In genomic region chr3:123347691-123348264, GRCh38 we compare ENCODE assay signal across 15 cellular contexts.
DNase-seq lines count a peak whose midpoint lies in the region; ATAC-seq, FAIRE-seq and TF ChIP-seq lines count a peak whose summit lies in the region.
"Had no signal": no experiment of that assay in that cellular context is flagged by ENCODE, and none has a peak within 500 bp of the region (broad histone marks: within the 10 kb centered on the region; RNA-seq: fewer than 3 reads in every experiment).

No MANE protein-coding gene starts in this region.

- H3K14ac ChIP-seq in H1 (ENCODE audit: insufficient read length): no peak overlapping the region

- H2AK5ac ChIP-seq in H1 (ENCODE audit: low read depth, low read length): no peak overlapping the region

- H3K27ac Mint-ChIP-seq in GM23338: no peak overlapping the region
- H3K27ac Mint-ChIP-seq: activated CD4-positive, alpha-beta memory T cell treated with anti-CD3 and anti-CD28 coated beads for 36 hours; nephron had no signal

- peak; percentile 25 for DNase-seq in GM23338 (ENCODE audit: low spot score)
- DNase-seq in NCI-H187 treated with DMSO at 0.1 percent for 48 hours (lab: John Stamatoyannopoulos, UW): peak; percentile 31
- DNase-seq in H1 (ENCODE audit: low read depth in 1 of 2, low spot score in 2 of 2): no peak
- peak; percentile 41 for DNase-seq in spleen
- no peak for DNase-seq in MV-4-11 (lab: John Stamatoyannopoulos, UW)
- no peak for DNase-seq in activated CD4-positive, alpha-beta T cell treated with anti-CD3 and anti-CD28 coated beads for 4 hours
- DNase-seq: activated CD4-positive, alpha-beta memory T cell treated with anti-CD3 and anti-CD28 coated beads for 36 hours; amygdala; BE2C; NCI-H446 treated with DMSO at 0.1 percent for 48 hours; OCI-M1 had no signal

- H2BK12ac ChIP-seq in H1 (ENCODE audit: low read depth, low read length): no peak overlapping the region

- no peaks in the 10 kb centered on the region for H3K9me3 ChIP-seq in H1 (ENCODE audit: insufficient read depth in 2 of 2, low read depth in 1 of 2, low read length in 1 of 2)
- no peaks in the 10 kb centered on the region for H3K9me3 ChIP-seq in spleen
- H3K9me3 ChIP-seq: BE2C had no signal

- H3K27me3 ChIP-seq in GM23338 (ENCODE audit: insufficient read depth): no peaks in the 10 kb centered on the region
- H3K27me3 ChIP-seq in H1 (replicated peaks in 1 of 4; ENCODE audit: control insufficient read depth in 3 of 4, extremely low read depth in 1 of 4, insufficient read depth in 3 of 4, low read length in 3 of 4): no peaks in the 10 kb centered on the region
- peaks cover 0 to 53% (median 5%) of the 10 kb centered on the region in 7 donors for H3K27me3 ChIP-seq in spleen (replicated peaks in 1 of 7)
- H3K27me3 ChIP-seq: BE2C had no signal

- H3K4me1 Mint-ChIP-seq in GM23338: peaks cover 28% of the 10 kb centered on the region

- no peak overlapping the region for H3K9ac ChIP-seq in H1 (replicated peaks in 1 of 4; ENCODE audit: extremely low read depth in 1 of 4, low read depth in 3 of 4, low read length in 3 of 4)

- peaks cover 17% of the 10 kb centered on the region for H3K27me3 Mint-ChIP-seq in GM23338 (ENCODE audit: insufficient read depth, low read depth, poor library complexity)

- no peak overlapping the region for H2AFZ ChIP-seq in GM23338
- H2AFZ ChIP-seq in H1 (ENCODE audit: low read length): no peak overlapping the region

- 88% methylated on average over 15 of the region's 15 CpGs; no CpG with 5 or more reads in 1 of the 2 experiments for WGBS in H1 (ENCODE audit: extremely low coverage in 1 of 2, insufficient coverage in 1 of 2, insufficient read length in 1 of 2, insufficient replicate concordance in 2 of 2, low coverage in 1 of 2, low lambda C conversion rate in 2 of 2, missing lambda C conversion rate in 1 of 2), 2 experiments
- WGBS in spleen, 5 donors: 57 to 67% (median 66%) methylated on average over 9 to 15 of the region's 15 CpGs

- FAIRE-seq in H1 (lab: Jason Lieb, UNC): no peak
- FAIRE-seq: H54, HepG2 had no signal

- no peak overlapping the region for H3K4ac ChIP-seq in H1 (replicated peaks; ENCODE audit: insufficient read length, low read depth, low read length)

- no peak overlapping the region for H3K4me3 ChIP-seq in GM23338
- H3K4me3 ChIP-seq in H1 (ENCODE audit: extremely low read depth in 1 of 4, insufficient read depth in 2 of 4, low read depth in 3 of 4, low read length in 4 of 4): no peak overlapping the region
- no peak overlapping the region for H3K4me3 ChIP-seq in spleen

- H3K79me1 ChIP-seq in H1 (ENCODE audit: low read depth, low read length): no peaks in the 10 kb centered on the region

- H3K36me3 ChIP-seq in GM23338 (ENCODE audit: insufficient read depth) (no peaks in the 10 kb centered on the region), H1 (ENCODE audit: control insufficient read depth in 2 of 4, insufficient read depth in 4 of 4, low read length in 3 of 4) (no peaks in the 10 kb centered on the region), spleen (no peaks in the 10 kb centered on the region)
- H3K36me3 ChIP-seq: BE2C had no signal

- no peak overlapping the region for H2BK5ac ChIP-seq in H1 (ENCODE audit: low read depth, low read length)

- no peak overlapping the region for H3K23ac ChIP-seq in H1 (ENCODE audit: insufficient read length)

- H4K20me1 ChIP-seq in GM23338 (replicated peaks; ENCODE audit: insufficient read depth) (no peaks in the 10 kb centered on the region), H1 (replicated peaks in 1 of 2; ENCODE audit: control insufficient read depth in 1 of 2, insufficient read depth in 2 of 2, low read length in 2 of 2) (peaks cover 0 to 2% of the 10 kb centered on the region in 2 experiments)

- no peak overlapping the region for H4K8ac ChIP-seq in H1 (ENCODE audit: extremely low read depth, insufficient read depth, low read length)

- no peak overlapping the region for H3K18ac ChIP-seq in H1 (ENCODE audit: extremely low read depth, low read length)

- H3K4me2 ChIP-seq in GM23338: no peak overlapping the region
- no peak overlapping the region for H3K4me2 ChIP-seq in H1 (ENCODE audit: insufficient read depth in 1 of 2, low read depth in 2 of 2, low read length in 2 of 2)

- H4K5ac ChIP-seq in H1 (ENCODE audit: insufficient read length, low read depth, low read length): no peak overlapping the region

- no peak for TF ChIP-seq EP300 in H1 (IDR thresholded peaks at IDR 0.05; ENCODE audit: borderline replicate concordance in 1 of 2, low read depth in 2 of 2, low read length in 2 of 2)

- no peaks in the 10 kb centered on the region for H3K79me2 ChIP-seq in GM23338 (replicated peaks; ENCODE audit: insufficient read depth)
- no peaks in the 10 kb centered on the region for H3K79me2 ChIP-seq in H1 (ENCODE audit: control insufficient read depth in 1 of 2, insufficient read depth in 2 of 2, low read length in 2 of 2)

- H3K9me2 ChIP-seq in GM23338 (ENCODE audit: insufficient read depth): no peaks in the 10 kb centered on the region

- intact Hi-C loops in spleen (cut with DNase I; ENCODE audit: low total_unique reads): no loop called here

- H3K23me2 ChIP-seq in H1 (ENCODE audit: low read depth, low read length): no peaks in the 10 kb centered on the region

- H2BK15ac ChIP-seq in H1 (ENCODE audit: low read length): no peak overlapping the region

- TF ChIP-seq POLR2A in H1 (IDR thresholded peaks at IDR 0.05; ENCODE audit: control extremely low read depth in 1 of 2, low read depth in 2 of 2, low read length in 2 of 2): no peak
- TF ChIP-seq POLR2A in spleen (IDR thresholded peaks at IDR 0.05): no peak

- no peaks in the 10 kb centered on the region; the same call in 2 of the 3 replicates for H3K9me3 Mint-ChIP-seq in GM23338
- H3K9me3 Mint-ChIP-seq: activated CD4-positive, alpha-beta memory T cell treated with anti-CD3 and anti-CD28 coated beads for 36 hours; nephron had no signal

- H4K91ac ChIP-seq in H1 (replicated peaks; ENCODE audit: insufficient read length, low read length): no peak overlapping the region

- ATAC-seq in GM23338 (no peak), SK-N-SH treated with all-trans-retinoic acid at 6 μM for 48 hours (no peak)
- ATAC-seq: HepG2 had no signal

- TF ChIP-seq CTCF in GM23338 (conservative IDR thresholded peaks at IDR 0.05; ENCODE audit: low read depth in 2 of 2): no peak
- TF ChIP-seq CTCF in H1 (IDR thresholded peaks at IDR 0.05; ENCODE audit: control extremely low read depth in 1 of 3, insufficient read depth in 1 of 3, low read depth in 1 of 3, low read length in 3 of 3): no peak
- TF ChIP-seq CTCF in spleen (IDR thresholded peaks at IDR 0.05 in 8 of 11, conservative IDR thresholded peaks at IDR 0.05 in 3 of 11): no peak

- CTCF ChIA-PET in H1 (lab: Charles Lee; ENCODE audit: partially characterized antibody): interaction anchor here (0.6 to 5.7 kb wide), 12 partner anchors 10 to 309 kb away, joined by 3 to 34 read pairs (median 3); no protein-coding TSS in a partner anchor

- POLR2A ChIA-PET in H1 (lab: Charles Lee; ENCODE audit: partially characterized antibody): no interaction called here

- no peaks in the 10 kb centered on the region for H3F3A ChIP-seq in GM23338 (replicated peaks; ENCODE audit: low read depth)

- H3K4me3 Mint-ChIP-seq in GM23338: no peak overlapping the region
- H3K4me3 Mint-ChIP-seq: activated CD4-positive, alpha-beta memory T cell treated with anti-CD3 and anti-CD28 coated beads for 36 hours; nephron had no signal

- H3K27ac ChIP-seq in GM23338 (ENCODE audit: low read depth): no peak overlapping the region
- H3K27ac ChIP-seq in H1 (ENCODE audit: low read depth, low read length): no peak overlapping the region
- no peak overlapping the region for H3K27ac ChIP-seq in spleen

- TF ChIP-seq RAD21 in H1 (IDR thresholded peaks at IDR 0.05 in 1 of 2, conservative IDR thresholded peaks at IDR 0.05 in 1 of 2; ENCODE audit: low read depth in 2 of 2, low read length in 2 of 2): no peak

- no peak overlapping the region for H2BK120ac ChIP-seq in H1 (replicated peaks; ENCODE audit: low read depth, low read length)

- H3K36me3 Mint-ChIP-seq in GM23338 (ENCODE audit: low read depth): no peaks in the 10 kb centered on the region
- H3K36me3 Mint-ChIP-seq: activated CD4-positive, alpha-beta memory T cell treated with anti-CD3 and anti-CD28 coated beads for 36 hours had no signal

- H3K56ac ChIP-seq in H1 (replicated peaks; ENCODE audit: insufficient read length, low read depth, low read length): no peak overlapping the region

- H2BK20ac ChIP-seq in H1 (ENCODE audit: low read length): no peak overlapping the region

- H3K4me1 ChIP-seq in GM23338 (ENCODE audit: insufficient read depth) (peaks cover 10% of the 10 kb centered on the region), H1 (replicated peaks in 1 of 4; ENCODE audit: control insufficient read depth in 3 of 4, insufficient read depth in 4 of 4, low read length in 3 of 4) (peaks cover 5 to 26% (median 14%) of the 10 kb centered on the region in 4 experiments), spleen (peaks cover 0 to 16% (median 0%) of the 10 kb centered on the region in 6 donors)

TF ChIP-seq in H1, 55 proteins besides CTCF, POLR2A, EP300 and RAD21:
- no peak for TF ChIP-seq TAF7 (optimal IDR thresholded peaks at IDR 0.05; ENCODE audit: borderline replicate concordance, low read depth, low read length)
- TF ChIP-seq, protein P1, sequence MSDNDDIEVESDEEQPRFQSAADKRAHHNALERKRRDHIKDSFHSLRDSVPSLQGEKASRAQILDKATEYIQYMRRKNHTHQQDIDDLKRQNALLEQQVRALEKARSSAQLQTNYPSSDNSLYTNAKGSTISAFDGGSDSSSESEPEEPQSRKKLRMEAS (IDR thresholded peaks at IDR 0.05): peak; percentile 53

TF ChIP-seq in SK-N-SH treated with all-trans-retinoic acid at 6 μM for 48 hours, 23 proteins besides CTCF, POLR2A, EP300 and RAD21 (continues in another document):
- no peak for TF ChIP-seq BACH2 (CRISPR knock-in tag; IDR thresholded peaks at IDR 0.05; ENCODE audit: borderline replicate concordance)
- TF ChIP-seq ARNTL (CRISPR knock-in tag; IDR thresholded peaks at IDR 0.05; ENCODE audit: borderline replicate concordance, low read depth): no peak

Comparison
In these comparisons a context has a peak if more than half of its experiments do, and no peak if none do; other contexts are left out.
1. DNase-seq: peak in GM23338 (single experiment), NCI-H187 treated with DMSO at 0.1 percent for 48 hours (single experiment) and spleen (single experiment); none in H1 (0 of 2), MV-4-11 (single experiment) and activated CD4-positive, alpha-beta T cell treated with anti-CD3 and anti-CD28 coated beads for 4 hours (0 of 2).